21 cellular contexts compared by ENCODE assay signal in the genomic region with DNA sequence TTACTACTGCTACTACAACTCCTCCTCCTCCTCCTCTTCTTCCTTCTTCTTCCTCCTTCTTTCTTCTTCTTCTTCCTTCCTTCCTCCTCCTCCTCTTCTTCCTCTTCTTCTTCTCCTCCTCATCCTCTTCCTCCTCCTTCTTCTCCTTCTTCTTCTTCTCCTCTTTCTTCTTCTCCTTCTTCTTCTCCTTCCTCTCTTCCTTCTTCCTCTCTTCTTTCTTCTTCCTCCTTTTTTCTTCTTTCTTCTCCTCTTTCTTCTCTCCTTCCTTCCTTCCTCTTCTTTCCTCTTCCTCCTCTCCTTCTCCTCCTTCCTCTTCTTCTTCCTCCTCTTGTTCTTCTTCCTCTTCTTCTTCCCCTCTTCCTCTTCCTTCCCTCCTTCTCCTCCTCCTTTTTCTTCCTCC.
DNase-seq lines count a peak whose midpoint lies in the region; ATAC-seq and TF ChIP-seq lines count a peak whose summit lies in the region.
"Had no signal": no experiment of that assay in that cellular context is flagged by ENCODE, and none has a peak within 500 bp of the region (broad histone marks: within the 10 kb centered on the region; RNA-seq: fewer than 3 reads in every experiment).

No MANE protein-coding gene starts in this region.

- H3K4me1 Mint-ChIP-seq in natural killer cell, result no peaks in the 10 kb centered on the region
- H3K4me1 Mint-ChIP-seq in natural killer cell treated with Interleukin-12 subunit alpha and Interleukin-12 subunit beta and Interleukin-15 and Interleukin-18, amount 100 ng/mL, for 72 hours (ENCODE audit: low read depth in 2 of 2), result no peaks in the 10 kb centered on the region
- H3K4me1 Mint-ChIP-seq in nephron progenitor cell, result no peaks in the 10 kb centered on the region
- H3K4me1 Mint-ChIP-seq: CD14-positive monocyte; CD4-positive, CD25-positive, alpha-beta regulatory T cell; CD8-positive, alpha-beta memory T cell had no signal

- TF ChIP-seq EP300 in sigmoid colon (IDR thresholded peaks at IDR 0.05), result no peak

- DNase-seq in natural killer cell, result no peak
- no peak for DNase-seq in natural killer cell treated with Interleukin-12 subunit alpha and Interleukin-12 subunit beta and Interleukin-15 and Interleukin-18, amount 100 ng/mL, for 72 hours (ENCODE audit: low spot score)
- no peak for DNase-seq in nephron progenitor cell
- no peak for DNase-seq in sigmoid colon
- no peak for DNase-seq in DMS79 treated with DMSO at 0.1 percent for 48 hours (lab: John Stamatoyannopoulos, UW)
- DNase-seq: 8988T; ACHN; BE2C; C1 segment of cervical spinal cord; CD4-positive, alpha-beta memory T cell; CD4-positive, CD25-positive, alpha-beta regulatory T cell; CD8-positive, alpha-beta memory T cell; COR-L47; DMS 273 treated with DMSO at 0.1 percent for 48 hours; DMS153; DMS53; DMS79; GF-D8 had no signal

- H3K4me1 ChIP-seq in HEK293 (ENCODE audit: control insufficient read depth, insufficient read depth, low read length) (no peaks in the 10 kb centered on the region), sigmoid colon (no peaks in the 10 kb centered on the region)
- H3K4me1 ChIP-seq: BE2C, BLaER1 had no signal

- TF ChIP-seq CTCF in natural killer cell (IDR thresholded peaks at IDR 0.05) (peak; percentile 14), HEK293 (tag by site-specific recombination; IDR thresholded peaks at IDR 0.05) (no peak), nephron progenitor cell (IDR thresholded peaks at IDR 0.05) (no peak), sigmoid colon (IDR thresholded peaks at IDR 0.05) (no peak)

- no peaks in the 10 kb centered on the region for H3K27me3 Mint-ChIP-seq in natural killer cell (ENCODE audit: low read depth in 2 of 2)
- H3K27me3 Mint-ChIP-seq in natural killer cell treated with Interleukin-12 subunit alpha and Interleukin-12 subunit beta and Interleukin-15 and Interleukin-18, amount 100 ng/mL, for 72 hours, result no peaks in the 10 kb centered on the region
- H3K27me3 Mint-ChIP-seq in nephron progenitor cell (ENCODE audit: low read depth, poor library complexity), result peaks cover 11% of the 10 kb centered on the region

- H3K36me3 ChIP-seq in HEK293 (ENCODE audit: control insufficient read depth in 2 of 2, insufficient read depth in 1 of 2, low read length in 2 of 2) (no peaks in the 10 kb centered on the region), sigmoid colon (no peaks in the 10 kb centered on the region)
- H3K36me3 ChIP-seq: BE2C, BLaER1 had no signal

- H3K4me3 ChIP-seq in HEK293 (ENCODE audit: low read depth, low read length), result no peak overlapping the region
- no peak overlapping the region for H3K4me3 ChIP-seq in sigmoid colon
- H3K4me3 ChIP-seq: BLaER1 had no signal

- no peak overlapping the region for H3K27ac Mint-ChIP-seq in natural killer cell
- no peak overlapping the region for H3K27ac Mint-ChIP-seq in natural killer cell treated with Interleukin-12 subunit alpha and Interleukin-12 subunit beta and Interleukin-15 and Interleukin-18, amount 100 ng/mL, for 72 hours
- H3K27ac Mint-ChIP-seq in nephron progenitor cell, result peak overlapping the region; percentile 13
- H3K27ac Mint-ChIP-seq: CD4-positive, alpha-beta memory T cell; CD4-positive, CD25-positive, alpha-beta regulatory T cell; CD8-positive, alpha-beta memory T cell had no signal

- H3K4me3 Mint-ChIP-seq in natural killer cell (no peak overlapping the region), nephron progenitor cell (no peak overlapping the region)
- H3K4me3 Mint-ChIP-seq in natural killer cell treated with Interleukin-12 subunit alpha and Interleukin-12 subunit beta and Interleukin-15 and Interleukin-18, amount 100 ng/mL, for 72 hours, result no peak overlapping the region
- H3K4me3 Mint-ChIP-seq: CD14-positive monocyte; CD4-positive, alpha-beta memory T cell; CD4-positive, CD25-positive, alpha-beta regulatory T cell; CD8-positive, alpha-beta memory T cell had no signal

- H3K9me3 Mint-ChIP-seq in natural killer cell, result peaks cover 18 to 21% of the 10 kb centered on the region in 2 donors
- H3K9me3 Mint-ChIP-seq in natural killer cell treated with Interleukin-12 subunit alpha and Interleukin-12 subunit beta and Interleukin-15 and Interleukin-18, amount 100 ng/mL, for 72 hours, result peaks cover 18% of the 10 kb centered on the region
- H3K9me3 Mint-ChIP-seq in nephron progenitor cell, result no peaks in the 10 kb centered on the region
- H3K9me3 Mint-ChIP-seq: CD4-positive, CD25-positive, alpha-beta regulatory T cell had no signal

- no peak for TF ChIP-seq POLR2A in sigmoid colon (IDR thresholded peaks at IDR 0.05)

- POLR2A ChIA-PET in HEK293 (lab: Yijun Ruan, JAX), result no interaction called here

- H3K9me3 ChIP-seq in HEK293 (ENCODE audit: control insufficient read depth, insufficient read depth, low read depth, low read length) (no peaks in the 10 kb centered on the region), sigmoid colon (no peaks in the 10 kb centered on the region)
- H3K9me3 ChIP-seq: BE2C, BLaER1 had no signal

- H3K36me3 Mint-ChIP-seq in natural killer cell (no peaks in the 10 kb centered on the region), nephron progenitor cell (ENCODE audit: low read depth) (no peaks in the 10 kb centered on the region)
- H3K36me3 Mint-ChIP-seq in natural killer cell treated with Interleukin-12 subunit alpha and Interleukin-12 subunit beta and Interleukin-15 and Interleukin-18, amount 100 ng/mL, for 72 hours, result no peaks in the 10 kb centered on the region
- H3K36me3 Mint-ChIP-seq: CD14-positive monocyte; CD4-positive, alpha-beta memory T cell; CD4-positive, CD25-positive, alpha-beta regulatory T cell; CD8-positive, alpha-beta memory T cell had no signal

- ATAC-seq in natural killer cell, result no peak
- no peak for ATAC-seq in natural killer cell treated with Interleukin-12 subunit alpha and Interleukin-12 subunit beta and Interleukin-15 and Interleukin-18, amount 100 ng/mL, for 72 hours

- no peak overlapping the region for H3K27ac ChIP-seq in HEK293 (ENCODE audit: extremely low read depth, low read depth, low read length)
- no peak overlapping the region for H3K27ac ChIP-seq in sigmoid colon
- H3K27ac ChIP-seq: BLaER1 had no signal

- CTCF ChIA-PET in HEK293 (lab: Yijun Ruan, JAX), result no interaction called here

- intact Hi-C loops in natural killer cell (cut with micrococcal nuclease), result no loop called here
- intact Hi-C loops in sigmoid colon (cut with DNase I), result no loop called here

- no peaks in the 10 kb centered on the region for H3K27me3 ChIP-seq in sigmoid colon
- H3K27me3 ChIP-seq: BE2C, BLaER1 had no signal

TF ChIP-seq in HEK293, 187 proteins besides CTCF, POLR2A, EP300 and RAD21:
- TF ChIP-seq ZNF221 (tag by site-specific recombination; IDR thresholded peaks at IDR 0.05; ENCODE audit: borderline replicate concordance) (no peak), REPIN1 (tag by site-specific recombination; IDR thresholded peaks at IDR 0.05; ENCODE audit: low read depth) (no peak), ZNF366 (tag by site-specific recombination; conservative IDR thresholded peaks at IDR 0.05) (peak; percentile 72), ZNF610 (tag by site-specific recombination; IDR thresholded peaks at IDR 0.05; ENCODE audit: borderline replicate concordance) (no peak)
- TF ChIP-seq, protein P1, sequence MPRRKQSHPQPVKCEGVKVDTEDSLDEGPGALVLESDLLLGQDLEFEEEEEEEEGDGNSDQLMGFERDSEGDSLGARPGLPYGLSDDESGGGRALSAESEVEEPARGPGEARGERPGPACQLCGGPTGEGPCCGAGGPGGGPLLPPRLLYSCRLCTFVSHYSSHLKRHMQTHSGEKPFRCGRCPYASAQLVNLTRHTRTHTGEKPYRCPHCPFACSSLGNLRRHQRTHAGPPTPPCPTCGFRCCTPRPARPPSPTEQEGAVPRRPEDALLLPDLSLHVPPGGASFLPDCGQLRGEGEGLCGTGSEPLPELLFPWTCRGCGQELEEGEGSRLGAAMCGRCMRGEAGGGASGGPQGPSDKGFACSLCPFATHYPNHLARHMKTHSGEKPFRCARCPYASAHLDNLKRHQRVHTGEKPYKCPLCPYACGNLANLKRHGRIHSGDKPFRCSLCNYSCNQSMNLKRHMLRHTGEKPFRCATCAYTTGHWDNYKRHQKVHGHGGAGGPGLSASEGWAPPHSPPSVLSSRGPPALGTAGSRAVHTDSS (tag by site-specific recombination; IDR thresholded peaks at IDR 0.05), result peak; percentile 71; the same call in 1 of the 2 replicates
